ENCODE assay signal across 25 cellular contexts in genomic region chr6:56235245-56235644, GRCh38. TPM values are rescaled to one million over a fixed set of nuclear protein-coding genes. Genes with fewer than 3 reads are reported as not detected.
DNase-seq lines count a peak whose midpoint lies in the region; ATAC-seq and TF ChIP-seq lines count a peak whose summit lies in the region.
"Had no signal": no experiment of that assay in that cellular context is flagged by ENCODE, and none has a peak within 500 bp of the region (broad histone marks: within the 10 kb centered on the region; RNA-seq: fewer than 3 reads in every experiment).

No MANE protein-coding gene starts in this region.

- no peak overlapping the region for H3K4me2 ChIP-seq in GM23338

- no peak for TF ChIP-seq CTCF in heart right ventricle (IDR thresholded peaks at IDR 0.05)
- no peak for TF ChIP-seq CTCF in left ventricle myocardium inferior (IDR thresholded peaks at IDR 0.05; ENCODE audit: borderline replicate concordance)
- TF ChIP-seq CTCF in GM23338 (conservative IDR thresholded peaks at IDR 0.05; ENCODE audit: low read depth in 2 of 2), result no peak

- no peaks in the 10 kb centered on the region for H3K36me3 Mint-ChIP-seq in GM23338 (ENCODE audit: low read depth)
- H3K36me3 Mint-ChIP-seq: activated naive CD4-positive, alpha-beta T cell treated with anti-CD3 and anti-CD28 coated beads, Interleukin-2, amount 50 U/mL, for 24 hours; brain; CD4-positive, alpha-beta memory T cell; stimulated activated memory B cell treated with anti-CD40 and anti-IgM and Interleukin-4, amounts not matched to agents 10 μg/mL and 1 μg/mL and 100 μg/mL, for 72 hours had no signal

- no peak overlapping the region for H2AFZ ChIP-seq in GM23338

- no peak overlapping the region for H3K4me3 Mint-ChIP-seq in GM23338
- H3K4me3 Mint-ChIP-seq: activated CD8-positive, alpha-beta T cell treated with anti-CD3 and anti-CD28 coated beads for 36 hours; activated naive CD4-positive, alpha-beta T cell treated with anti-CD3 and anti-CD28 coated beads, Interleukin-2, amount 50 U/mL, for 24 hours; activated T-cell treated with anti-CD3 and anti-CD28 coated beads, Interleukin-2, amount 50 U/mL, for 4 hours; brain; CD4-positive, alpha-beta memory T cell; stimulated activated memory B cell treated with anti-CD40 and anti-IgM and Interleukin-4, amounts not matched to agents 10 μg/mL and 1 μg/mL and 100 μg/mL, for 72 hours; T-helper 1 cell treated with Interleukin-12 subunit alpha and Interleukin-12 subunit beta and Interleukin-4 antibody, amounts not matched to agents 30 μg/mL and 1 μg/mL, for 36 hours had no signal

- no peaks in the 10 kb centered on the region for H4K20me1 ChIP-seq in GM23338 (replicated peaks; ENCODE audit: insufficient read depth)

- no peak for DNase-seq in heart right ventricle
- DNase-seq in left ventricle myocardium inferior, result no peak
- DNase-seq in dermis microvascular lymphatic vessel endothelial cell (ENCODE audit: low read depth in 2 of 2), result peak; percentile 37 to 67
- peak; percentile 38 to 40 for DNase-seq in lung microvascular endothelial cell (ENCODE audit: low read depth in 2 of 2)
- no peak for DNase-seq in GM23338 (ENCODE audit: low spot score)
- no peak for DNase-seq in AML-193 (lab: John Stamatoyannopoulos, UW)
- DNase-seq in CD1c-positive myeloid dendritic cell (ENCODE audit: extremely low spot score), result no peak
- DNase-seq in foreskin melanocyte, result no peak
- DNase-seq: ACHN; activated CD4-positive, CD25-positive, alpha-beta regulatory T cell; activated CD8-positive, alpha-beta T cell treated with anti-CD3 and anti-CD28 coated beads for 36 hours; activated T-cell treated with anti-CD3 and anti-CD28 coated beads, Interleukin-2, amount 50 U/mL, for 4 hours; CD4-positive, alpha-beta memory T cell; DMS79 treated with DMSO at 0.1 percent for 48 hours; dorsolateral prefrontal cortex; midbrain; NCI-H1105; NCI-H2107; OCI-M1; SJCRH30; thyroid gland had no signal

- 33 to 44% methylated on average over 1 of the region's 1 CpG for WGBS in heart right ventricle, 2 donors

- peak in 5 of 8 donors; percentile 47 to 65 (median 57) for ATAC-seq in heart right ventricle
- ATAC-seq in GM23338, result no peak
- ATAC-seq: activated CD8-positive, alpha-beta T cell treated with anti-CD3 and anti-CD28 coated beads for 36 hours; activated T-cell treated with anti-CD3 and anti-CD28 coated beads, Interleukin-2, amount 50 U/mL, for 4 hours; stimulated activated memory B cell treated with anti-CD40 and anti-IgM and Interleukin-4, amounts not matched to agents 10 μg/mL and 1 μg/mL and 100 μg/mL, for 72 hours had no signal

- no peak overlapping the region for H3K27ac Mint-ChIP-seq in GM23338
- H3K27ac Mint-ChIP-seq: activated CD8-positive, alpha-beta T cell treated with anti-CD3 and anti-CD28 coated beads for 36 hours; activated naive CD4-positive, alpha-beta T cell treated with anti-CD3 and anti-CD28 coated beads, Interleukin-2, amount 50 U/mL, for 24 hours; CD4-positive, alpha-beta memory T cell; stimulated activated memory B cell treated with anti-CD40 and anti-IgM and Interleukin-4, amounts not matched to agents 10 μg/mL and 1 μg/mL and 100 μg/mL, for 72 hours; T-helper 1 cell treated with Interleukin-12 subunit alpha and Interleukin-12 subunit beta and Interleukin-4 antibody, amounts not matched to agents 30 μg/mL and 1 μg/mL, for 36 hours had no signal

- no peaks in the 10 kb centered on the region for H3K79me2 ChIP-seq in GM23338 (replicated peaks; ENCODE audit: insufficient read depth)

- peaks cover 0 to 3% (median 0%) of the 10 kb centered on the region in 9 donors for H3K4me1 ChIP-seq in heart right ventricle
- H3K4me1 ChIP-seq in left ventricle myocardium inferior, result peaks cover 7% of the 10 kb centered on the region
- H3K4me1 ChIP-seq in GM23338 (ENCODE audit: insufficient read depth), result no peaks in the 10 kb centered on the region
- H3K4me1 ChIP-seq: SJCRH30, thyroid gland had no signal

- H3K27ac ChIP-seq in heart right ventricle (no peak overlapping the region), left ventricle myocardium inferior (replicated peaks) (no peak overlapping the region), GM23338 (ENCODE audit: low read depth) (no peak overlapping the region)
- H3K27ac ChIP-seq: SJCRH30, thyroid gland had no signal

- no peaks in the 10 kb centered on the region for H3F3A ChIP-seq in GM23338 (replicated peaks; ENCODE audit: low read depth)

- H3K27me3 ChIP-seq in heart right ventricle, result no peaks in the 10 kb centered on the region
- no peaks in the 10 kb centered on the region for H3K27me3 ChIP-seq in left ventricle myocardium inferior (ENCODE audit: low read depth)
- H3K27me3 ChIP-seq in GM23338 (ENCODE audit: insufficient read depth), result no peaks in the 10 kb centered on the region
- H3K27me3 ChIP-seq: dorsolateral prefrontal cortex, SJCRH30, thyroid gland had no signal

- H3K9me3 ChIP-seq in heart right ventricle (no peaks in the 10 kb centered on the region), left ventricle myocardium inferior (replicated peaks) (no peaks in the 10 kb centered on the region)
- H3K9me3 ChIP-seq: SJCRH30, thyroid gland had no signal

- H3K4me3 ChIP-seq in heart right ventricle, result no peak overlapping the region
- no peak overlapping the region for H3K4me3 ChIP-seq in left ventricle myocardium inferior
- no peak overlapping the region for H3K4me3 ChIP-seq in GM23338
- H3K4me3 ChIP-seq: dorsolateral prefrontal cortex, SJCRH30, thyroid gland had no signal

- H3K9me2 ChIP-seq in GM23338 (ENCODE audit: insufficient read depth), result no peaks in the 10 kb centered on the region

- H3K27me3 Mint-ChIP-seq in GM23338 (ENCODE audit: insufficient read depth, low read depth, poor library complexity), result no peaks in the 10 kb centered on the region
- H3K27me3 Mint-ChIP-seq: activated CD8-positive, alpha-beta T cell treated with anti-CD3 and anti-CD28 coated beads for 36 hours; activated naive CD4-positive, alpha-beta T cell treated with anti-CD3 and anti-CD28 coated beads, Interleukin-2, amount 50 U/mL, for 24 hours; CD4-positive, alpha-beta memory T cell; stimulated activated memory B cell treated with anti-CD40 and anti-IgM and Interleukin-4, amounts not matched to agents 10 μg/mL and 1 μg/mL and 100 μg/mL, for 72 hours had no signal

- H3K36me3 ChIP-seq in heart right ventricle, result no peaks in the 10 kb centered on the region
- no peaks in the 10 kb centered on the region for H3K36me3 ChIP-seq in left ventricle myocardium inferior
- H3K36me3 ChIP-seq in GM23338 (ENCODE audit: insufficient read depth), result no peaks in the 10 kb centered on the region
- H3K36me3 ChIP-seq: SJCRH30, thyroid gland had no signal

- no peaks in the 10 kb centered on the region for H3K9me3 Mint-ChIP-seq in GM23338
- H3K9me3 Mint-ChIP-seq: activated CD8-positive, alpha-beta T cell treated with anti-CD3 and anti-CD28 coated beads for 36 hours; activated naive CD4-positive, alpha-beta T cell treated with anti-CD3 and anti-CD28 coated beads, Interleukin-2, amount 50 U/mL, for 24 hours; brain; T-helper 1 cell treated with Interleukin-12 subunit alpha and Interleukin-12 subunit beta and Interleukin-4 antibody, amounts not matched to agents 30 μg/mL and 1 μg/mL, for 36 hours had no signal

- intact Hi-C loops in heart right ventricle (cut with DNase I), result no loop called here
- intact Hi-C loops in left ventricle myocardium inferior (cut with micrococcal nuclease), result no loop called here

- peaks cover 6% of the 10 kb centered on the region; the same call in 1 of the 3 replicates for H3K4me1 Mint-ChIP-seq in GM23338
- H3K4me1 Mint-ChIP-seq: activated naive CD4-positive, alpha-beta T cell treated with anti-CD3 and anti-CD28 coated beads, Interleukin-2, amount 50 U/mL, for 24 hours; CD4-positive, alpha-beta memory T cell; stimulated activated memory B cell treated with anti-CD40 and anti-IgM and Interleukin-4, amounts not matched to agents 10 μg/mL and 1 μg/mL and 100 μg/mL, for 72 hours had no signal

TF ChIP-seq in GM23338, 12 proteins besides CTCF, POLR2A, EP300 and RAD21 (continues in another document):
- TF ChIP-seq CREB1 (CRISPR knock-in tag; IDR thresholded peaks at IDR 0.05; ENCODE audit: low read depth) (no peak), NANOG (IDR thresholded peaks at IDR 0.05; ENCODE audit: borderline replicate concordance) (no peak), EZH2 (IDR thresholded peaks at IDR 0.05; ENCODE audit: low read depth, unreplicated experiment) (no peak)

RNA-seq across cellular contexts. Expression of gene COL21A1, which starts 12.1 kb away (rescaled TPM):
- total RNA-seq in heart right ventricle (100 to 1,000 TPM in 4 of 10 donors, 10 to 100 TPM in 6; 11.0 to 171 (median 94.0) TPM), left ventricle myocardium inferior (54.3 TPM), dermis microvascular lymphatic vessel endothelial cell (0.51 and 1.2 TPM in 2 replicates), lung microvascular endothelial cell (0.44 and 0.79 TPM in 2 replicates)
- polyA plus RNA-seq in heart right ventricle (10 to 100 TPM; 14.3 to 46.7 TPM), GM23338 (2016; fragmentation: Nextera tagmentation; extraction: Ambion mirVana) (3.4 and 5.0 TPM in 2 replicates)
- total RNA-seq in GM23338 (2014; rRNA removed; shearing (Covaris generic)), result 6.1 and 6.2 TPM in 2 replicates
- total RNA-seq: activated CD8-positive, alpha-beta T cell treated with anti-CD3 and anti-CD28 coated beads for 36 hours; activated T-cell treated with anti-CD3 and anti-CD28 coated beads, Interleukin-2, amount 50 U/mL, for 4 hours; CD4-positive, alpha-beta memory T cell had no signal
- polyA plus RNA-seq: CD4-positive, alpha-beta memory T cell had no signal

Comparison
In these comparisons a context has a peak if more than half of its experiments do, and no peak if none do; other contexts are left out.
1. DNase-seq: peak in dermis microvascular lymphatic vessel endothelial cell (2 of 2) and lung microvascular endothelial cell (2 of 2); none in heart right ventricle (0 of 2), left ventricle myocardium inferior (single experiment), GM23338 (single experiment), AML-193 (0 of 2), CD1c-positive myeloid dendritic cell (single experiment) and foreskin melanocyte (single experiment).